ENCODE assay signal across 1 cellular context in the genomic region with DNA sequence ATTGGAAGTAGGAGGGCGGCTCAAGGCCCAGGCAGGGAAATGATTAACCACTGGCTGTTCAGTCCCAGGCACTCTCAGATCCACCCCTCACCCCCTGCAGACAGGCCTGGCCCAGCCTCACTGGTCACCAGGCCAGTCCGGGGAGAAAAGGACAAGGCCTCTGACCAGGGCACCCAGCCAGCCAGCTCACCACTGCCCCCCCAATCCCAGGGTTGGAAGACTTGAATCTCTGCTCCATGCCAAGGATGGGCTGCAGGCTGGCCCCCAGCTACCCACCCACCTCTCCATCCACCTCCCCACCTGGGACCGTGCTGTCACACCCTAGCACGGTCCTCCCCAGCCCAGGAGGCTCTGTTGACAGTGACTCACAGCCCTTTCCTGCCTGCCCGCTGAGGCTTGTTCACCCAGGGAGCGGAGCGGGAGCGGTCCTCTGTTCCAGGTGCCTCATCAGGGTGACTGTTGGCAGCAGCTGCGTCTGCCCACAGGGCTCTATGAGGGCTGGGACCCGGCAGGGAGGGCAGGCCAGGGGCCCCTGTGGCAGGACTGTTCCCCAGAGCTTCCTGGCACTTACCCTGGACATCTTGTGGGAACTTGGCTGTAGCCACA.
A peak's percentile ranks its signal among the peaks of the same experiment; 100 is the strongest.
TF ChIP-seq lines count a peak whose summit lies in the region.

No MANE protein-coding gene starts in this region.

TF ChIP-seq in HepG2, 621 proteins besides CTCF, POLR2A, EP300 and RAD21 (continued from another document and continues in another):
- TF ChIP-seq, protein P1, sequence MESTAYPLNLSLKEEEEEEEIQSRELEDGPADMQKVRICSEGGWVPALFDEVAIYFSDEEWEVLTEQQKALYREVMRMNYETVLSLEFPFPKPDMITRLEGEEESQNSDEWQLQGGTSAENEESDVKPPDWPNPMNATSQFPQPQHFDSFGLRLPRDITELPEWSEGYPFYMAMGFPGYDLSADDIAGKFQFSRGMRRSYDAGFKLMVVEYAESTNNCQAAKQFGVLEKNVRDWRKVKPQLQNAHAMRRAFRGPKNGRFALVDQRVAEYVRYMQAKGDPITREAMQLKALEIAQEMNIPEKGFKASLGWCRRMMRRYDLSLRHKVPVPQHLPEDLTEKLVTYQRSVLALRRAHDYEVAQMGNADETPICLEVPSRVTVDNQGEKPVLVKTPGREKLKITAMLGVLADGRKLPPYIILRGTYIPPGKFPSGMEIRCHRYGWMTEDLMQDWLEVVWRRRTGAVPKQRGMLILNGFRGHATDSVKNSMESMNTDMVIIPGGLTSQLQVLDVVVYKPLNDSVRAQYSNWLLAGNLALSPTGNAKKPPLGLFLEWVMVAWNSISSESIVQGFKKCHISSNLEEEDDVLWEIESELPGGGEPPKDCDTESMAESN (CRISPR knock-in tag; conservative IDR thresholded peaks at IDR 0.05), result peak; percentile 60; the same call in 1 of the 2 replicates
- peak; percentile 94 for TF ChIP-seq FOSL2 (CRISPR knock-in tag; IDR thresholded peaks at IDR 0.05)
- 0 out of 2 replicates have a peak, but pooled peaks have one; percentile 38 for TF ChIP-seq ZSCAN29 (CRISPR knock-in tag; conservative IDR thresholded peaks at IDR 0.05)
- TF ChIP-seq SIX1 (CRISPR knock-in tag; IDR thresholded peaks at IDR 0.05; ENCODE audit: borderline replicate concordance), result 0 out of 2 replicates have a peak, but pooled peaks have one; percentile 20
- peak; percentile 64; the same call in 1 of the 2 replicates for TF ChIP-seq ZNF746 (CRISPR knock-in tag; IDR thresholded peaks at IDR 0.05)
- TF ChIP-seq ZNF572 (CRISPR knock-in tag; IDR thresholded peaks at IDR 0.05), result peak; percentile 48; the same call in 1 of the 2 replicates
- TF ChIP-seq MYC (CRISPR knock-in tag; IDR thresholded peaks at IDR 0.05; ENCODE audit: borderline replicate concordance), result peak; percentile 47; the same call in 1 of the 2 replicates
- TF ChIP-seq KLF6 (CRISPR knock-in tag; IDR thresholded peaks at IDR 0.05), result peak; percentile 65; the same call in 1 of the 2 replicates
- TF ChIP-seq EZH2 (conservative IDR thresholded peaks at IDR 0.05; ENCODE audit: low read depth, low read length), result no peak
- TF ChIP-seq SOX13 (IDR thresholded peaks at IDR 0.05), result no peak
- TF ChIP-seq SOX13 (CRISPR knock-in tag; conservative IDR thresholded peaks at IDR 0.05 in 1 of 2, IDR thresholded peaks at IDR 0.05 in 1 of 2), result no peak; a peak in 1 of 4 replicates
- 0 out of 2 replicates have a peak, but pooled peaks have one; percentile 87 for TF ChIP-seq ZNF550 (CRISPR knock-in tag; IDR thresholded peaks at IDR 0.05; ENCODE audit: borderline replicate concordance)
- no peak for TF ChIP-seq ATM (IDR thresholded peaks at IDR 0.05; ENCODE audit: borderline replicate concordance)
- TF ChIP-seq NONO (IDR thresholded peaks at IDR 0.05), result no peak
- TF ChIP-seq NONO (CRISPR knock-in tag; conservative IDR thresholded peaks at IDR 0.05), result no peak
- TF ChIP-seq POGZ (CRISPR knock-in tag; IDR thresholded peaks at IDR 0.05), result peak; percentile 62
- TF ChIP-seq FOXA3 (CRISPR knock-in tag; IDR thresholded peaks at IDR 0.05), result peak; percentile 74
- peak; percentile 61; the same call in 1 of the 2 replicates for TF ChIP-seq ZNF317 (CRISPR knock-in tag; IDR thresholded peaks at IDR 0.05)
- TF ChIP-seq ZNF652 (CRISPR knock-in tag; IDR thresholded peaks at IDR 0.05; ENCODE audit: borderline replicate concordance, low read depth), result no peak; the same call in 1 of the 2 replicates
- TF ChIP-seq, protein P2, sequence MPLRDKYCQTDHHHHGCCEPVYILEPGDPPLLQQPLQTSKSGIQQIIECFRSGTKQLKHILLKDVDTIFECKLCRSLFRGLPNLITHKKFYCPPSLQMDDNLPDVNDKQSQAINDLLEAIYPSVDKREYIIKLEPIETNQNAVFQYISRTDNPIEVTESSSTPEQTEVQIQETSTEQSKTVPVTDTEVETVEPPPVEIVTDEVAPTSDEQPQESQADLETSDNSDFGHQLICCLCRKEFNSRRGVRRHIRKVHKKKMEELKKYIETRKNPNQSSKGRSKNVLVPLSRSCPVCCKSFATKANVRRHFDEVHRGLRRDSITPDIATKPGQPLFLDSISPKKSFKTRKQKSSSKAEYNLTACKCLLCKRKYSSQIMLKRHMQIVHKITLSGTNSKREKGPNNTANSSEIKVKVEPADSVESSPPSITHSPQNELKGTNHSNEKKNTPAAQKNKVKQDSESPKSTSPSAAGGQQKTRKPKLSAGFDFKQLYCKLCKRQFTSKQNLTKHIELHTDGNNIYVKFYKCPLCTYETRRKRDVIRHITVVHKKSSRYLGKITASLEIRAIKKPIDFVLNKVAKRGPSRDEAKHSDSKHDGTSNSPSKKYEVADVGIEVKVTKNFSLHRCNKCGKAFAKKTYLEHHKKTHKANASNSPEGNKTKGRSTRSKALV (CRISPR knock-in tag; IDR thresholded peaks at IDR 0.05), result peak; percentile 59; the same call in 1 of the 2 replicates
- TF ChIP-seq NFIB (CRISPR knock-in tag; IDR thresholded peaks at IDR 0.05; ENCODE audit: borderline replicate concordance), result no peak
- TF ChIP-seq, protein P3, sequence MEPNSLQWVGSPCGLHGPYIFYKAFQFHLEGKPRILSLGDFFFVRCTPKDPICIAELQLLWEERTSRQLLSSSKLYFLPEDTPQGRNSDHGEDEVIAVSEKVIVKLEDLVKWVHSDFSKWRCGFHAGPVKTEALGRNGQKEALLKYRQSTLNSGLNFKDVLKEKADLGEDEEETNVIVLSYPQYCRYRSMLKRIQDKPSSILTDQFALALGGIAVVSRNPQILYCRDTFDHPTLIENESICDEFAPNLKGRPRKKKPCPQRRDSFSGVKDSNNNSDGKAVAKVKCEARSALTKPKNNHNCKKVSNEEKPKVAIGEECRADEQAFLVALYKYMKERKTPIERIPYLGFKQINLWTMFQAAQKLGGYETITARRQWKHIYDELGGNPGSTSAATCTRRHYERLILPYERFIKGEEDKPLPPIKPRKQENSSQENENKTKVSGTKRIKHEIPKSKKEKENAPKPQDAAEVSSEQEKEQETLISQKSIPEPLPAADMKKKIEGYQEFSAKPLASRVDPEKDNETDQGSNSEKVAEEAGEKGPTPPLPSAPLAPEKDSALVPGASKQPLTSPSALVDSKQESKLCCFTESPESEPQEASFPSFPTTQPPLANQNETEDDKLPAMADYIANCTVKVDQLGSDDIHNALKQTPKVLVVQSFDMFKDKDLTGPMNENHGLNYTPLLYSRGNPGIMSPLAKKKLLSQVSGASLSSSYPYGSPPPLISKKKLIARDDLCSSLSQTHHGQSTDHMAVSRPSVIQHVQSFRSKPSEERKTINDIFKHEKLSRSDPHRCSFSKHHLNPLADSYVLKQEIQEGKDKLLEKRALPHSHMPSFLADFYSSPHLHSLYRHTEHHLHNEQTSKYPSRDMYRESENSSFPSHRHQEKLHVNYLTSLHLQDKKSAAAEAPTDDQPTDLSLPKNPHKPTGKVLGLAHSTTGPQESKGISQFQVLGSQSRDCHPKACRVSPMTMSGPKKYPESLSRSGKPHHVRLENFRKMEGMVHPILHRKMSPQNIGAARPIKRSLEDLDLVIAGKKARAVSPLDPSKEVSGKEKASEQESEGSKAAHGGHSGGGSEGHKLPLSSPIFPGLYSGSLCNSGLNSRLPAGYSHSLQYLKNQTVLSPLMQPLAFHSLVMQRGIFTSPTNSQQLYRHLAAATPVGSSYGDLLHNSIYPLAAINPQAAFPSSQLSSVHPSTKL (CRISPR knock-in tag; IDR thresholded peaks at IDR 0.05), result peak; percentile 60; the same call in 1 of the 2 replicates
- TF ChIP-seq ZBTB2 (CRISPR knock-in tag; IDR thresholded peaks at IDR 0.05; ENCODE audit: low read depth), result no peak
- peak; percentile 34; the same call in 1 of the 2 replicates for TF ChIP-seq ZNF331 (CRISPR knock-in tag; IDR thresholded peaks at IDR 0.05)
- TF ChIP-seq SPEN (CRISPR knock-in tag; IDR thresholded peaks at IDR 0.05; ENCODE audit: low read depth), result peak; percentile 85
- TF ChIP-seq ZFP1 (CRISPR knock-in tag; IDR thresholded peaks at IDR 0.05), result no peak
- TF ChIP-seq ZNF883 (CRISPR knock-in tag; IDR thresholded peaks at IDR 0.05; ENCODE audit: not compliant biosample characterization), result peak; percentile 23
- no peak for TF ChIP-seq CBFB (CRISPR knock-in tag; IDR thresholded peaks at IDR 0.05)
- TF ChIP-seq KDM5B (CRISPR knock-in tag; IDR thresholded peaks at IDR 0.05; ENCODE audit: borderline replicate concordance), result peak; percentile 49; the same call in 1 of the 2 replicates
- TF ChIP-seq, protein P4, sequence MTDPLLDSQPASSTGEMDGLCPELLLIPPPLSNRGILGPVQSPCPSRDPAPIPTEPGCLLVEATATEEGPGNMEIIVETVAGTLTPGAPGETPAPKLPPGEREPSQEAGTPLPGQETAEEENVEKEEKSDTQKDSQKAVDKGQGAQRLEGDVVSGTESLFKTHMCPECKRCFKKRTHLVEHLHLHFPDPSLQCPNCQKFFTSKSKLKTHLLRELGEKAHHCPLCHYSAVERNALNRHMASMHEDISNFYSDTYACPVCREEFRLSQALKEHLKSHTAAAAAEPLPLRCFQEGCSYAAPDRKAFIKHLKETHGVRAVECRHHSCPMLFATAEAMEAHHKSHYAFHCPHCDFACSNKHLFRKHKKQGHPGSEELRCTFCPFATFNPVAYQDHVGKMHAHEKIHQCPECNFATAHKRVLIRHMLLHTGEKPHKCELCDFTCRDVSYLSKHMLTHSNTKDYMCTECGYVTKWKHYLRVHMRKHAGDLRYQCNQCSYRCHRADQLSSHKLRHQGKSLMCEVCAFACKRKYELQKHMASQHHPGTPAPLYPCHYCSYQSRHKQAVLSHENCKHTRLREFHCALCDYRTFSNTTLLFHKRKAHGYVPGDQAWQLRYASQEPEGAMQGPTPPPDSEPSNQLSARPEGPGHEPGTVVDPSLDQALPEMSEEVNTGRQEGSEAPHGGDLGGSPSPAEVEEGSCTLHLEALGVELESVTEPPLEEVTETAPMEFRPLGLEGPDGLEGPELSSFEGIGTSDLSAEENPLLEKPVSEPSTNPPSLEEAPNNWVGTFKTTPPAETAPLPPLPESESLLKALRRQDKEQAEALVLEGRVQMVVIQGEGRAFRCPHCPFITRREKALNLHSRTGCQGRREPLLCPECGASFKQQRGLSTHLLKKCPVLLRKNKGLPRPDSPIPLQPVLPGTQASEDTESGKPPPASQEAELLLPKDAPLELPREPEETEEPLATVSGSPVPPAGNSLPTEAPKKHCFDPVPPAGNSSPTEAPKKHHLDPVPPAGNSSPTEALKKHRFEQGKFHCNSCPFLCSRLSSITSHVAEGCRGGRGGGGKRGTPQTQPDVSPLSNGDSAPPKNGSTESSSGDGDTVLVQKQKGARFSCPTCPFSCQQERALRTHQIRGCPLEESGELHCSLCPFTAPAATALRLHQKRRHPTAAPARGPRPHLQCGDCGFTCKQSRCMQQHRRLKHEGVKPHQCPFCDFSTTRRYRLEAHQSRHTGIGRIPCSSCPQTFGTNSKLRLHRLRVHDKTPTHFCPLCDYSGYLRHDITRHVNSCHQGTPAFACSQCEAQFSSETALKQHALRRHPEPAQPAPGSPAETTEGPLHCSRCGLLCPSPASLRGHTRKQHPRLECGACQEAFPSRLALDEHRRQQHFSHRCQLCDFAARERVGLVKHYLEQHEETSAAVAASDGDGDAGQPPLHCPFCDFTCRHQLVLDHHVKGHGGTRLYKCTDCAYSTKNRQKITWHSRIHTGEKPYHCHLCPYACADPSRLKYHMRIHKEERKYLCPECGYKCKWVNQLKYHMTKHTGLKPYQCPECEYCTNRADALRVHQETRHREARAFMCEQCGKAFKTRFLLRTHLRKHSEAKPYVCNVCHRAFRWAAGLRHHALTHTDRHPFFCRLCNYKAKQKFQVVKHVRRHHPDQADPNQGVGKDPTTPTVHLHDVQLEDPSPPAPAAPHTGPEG (CRISPR knock-in tag; IDR thresholded peaks at IDR 0.05), result 0 out of 2 replicates have a peak, but pooled peaks have one; percentile 18
- TF ChIP-seq ZNF816 (CRISPR knock-in tag; IDR thresholded peaks at IDR 0.05; ENCODE audit: borderline replicate concordance), result no peak
- no peak for TF ChIP-seq LCORL (IDR thresholded peaks at IDR 0.05)
- TF ChIP-seq LCORL (CRISPR knock-in tag; IDR thresholded peaks at IDR 0.05), result peak; percentile 83
- no peak for TF ChIP-seq IRF9 (CRISPR knock-in tag; IDR thresholded peaks at IDR 0.05; ENCODE audit: borderline replicate concordance)
- 0 out of 2 replicates have a peak, but pooled peaks have one; percentile 60 for TF ChIP-seq ZNF713 (CRISPR knock-in tag; IDR thresholded peaks at IDR 0.05)
